25 cellular contexts compared by ENCODE assay signal in genomic region chr3:168824107-168824506, GRCh38.
A peak's percentile ranks its signal among the peaks of the same experiment; 100 is the strongest.
DNase-seq lines count a peak whose midpoint lies in the region; ATAC-seq, FAIRE-seq and TF ChIP-seq lines count a peak whose summit lies in the region.
"Had no signal": no experiment of that assay in that cellular context is flagged by ENCODE, and none has a peak within 500 bp of the region (broad histone marks: within the 10 kb centered on the region; RNA-seq: fewer than 3 reads in every experiment).

No MANE protein-coding gene starts in this region.

- RAD21 ChIA-PET in GM12878 (lab: Charles Lee; ENCODE audit: unreplicated experiment): no interaction called here

- no peak for TF ChIP-seq EP300 in GM12878 (IDR thresholded peaks at IDR 0.05; ENCODE audit: borderline replicate concordance in 1 of 2, control insufficient read depth in 1 of 2, low read depth in 2 of 2, low read length in 2 of 2)

- no peak overlapping the region for H3K9ac ChIP-seq in BLaER1 treated with 17β-estradiol and CSF1 and Interleukin-3, amounts not matched to agents 10 nM and 100 nM
- H3K9ac ChIP-seq in MM.1S (ENCODE audit: low read length): no peak overlapping the region
- no peak overlapping the region for H3K9ac ChIP-seq in GM12878 (ENCODE audit: control insufficient read depth, insufficient read depth, low read length)
- H3K9ac ChIP-seq: KMS-11 had no signal

- H3K36me3 ChIP-seq in BLaER1 treated with 17β-estradiol and CSF1 and Interleukin-3, amounts not matched to agents 10 nM and 100 nM: no peaks in the 10 kb centered on the region
- H3K36me3 ChIP-seq in MM.1S (replicated peaks; ENCODE audit: insufficient read depth, low read length) (no peaks in the 10 kb centered on the region), GM12878 (ENCODE audit: control insufficient read depth in 2 of 2, insufficient read depth in 2 of 2, low read length in 1 of 2) (no peaks in the 10 kb centered on the region)
- H3K36me3 ChIP-seq: BE2C, SJCRH30 had no signal

- BruUV-seq in GM12878 (replicated peaks; lab: Mats Ljungman, UMichigan): no TSS peak

- 25% methylated on average over 2 of the region's 2 CpGs for WGBS in GM12878 (ENCODE audit: insufficient coverage, insufficient replicate concordance, low lambda C conversion rate, missing lambda C conversion rate)
- WGBS in lower leg skin, 2 donors: 62 to 72% methylated on average over 2 of the region's 2 CpGs

- no peak for TF ChIP-seq CTCF in MM.1S (IDR thresholded peaks at IDR 0.05; ENCODE audit: low read length)
- TF ChIP-seq CTCF in GM12878 (IDR thresholded peaks at IDR 0.05 in 2 of 3, conservative IDR thresholded peaks at IDR 0.05 in 1 of 3; ENCODE audit: control insufficient read depth in 2 of 3, extremely low read depth in 1 of 3, insufficient read depth in 1 of 3, low read depth in 3 of 3, low read length in 3 of 3): no peak
- no peak for TF ChIP-seq CTCF in lower leg skin (IDR thresholded peaks at IDR 0.05)

- H3F3A ChIP-seq in MM.1S (ENCODE audit: insufficient read depth, low read length): no peaks in the 10 kb centered on the region

- in situ Hi-C loops in GM12878 (cut with MboI): no loop called here

- DNase-seq in MM.1S (peak; percentile 49), GM12878 (ENCODE audit: low read depth, low spot score) (no peak), DMS 273 treated with DMSO at 0.1 percent for 48 hours (lab: John Stamatoyannopoulos, UW) (no peak), lower leg skin (ENCODE audit: low spot score in 2 of 2) (no peak), inferior parietal cortex (ENCODE audit: extremely low spot score) (no peak)
- no peak for DNase-seq in activated CD4-positive, CD25-positive, alpha-beta regulatory T cell (lab: John Stamatoyannopoulos, UW)
- DNase-seq: BE2C; CD4-positive, CD25-positive, alpha-beta regulatory T cell; DMS53; GOT3; HCEC 1CT; NCI-H1092; NCI-H1417 treated with DMSO at 0.1 percent for 48 hours; NCI-H187; NCI-H2171 treated with DMSO at 0.1 percent for 48 hours; NCI-H446 treated with DMSO at 0.1 percent for 48 hours; NCI-H526 treated with DMSO at 0.1 percent for 48 hours; NK-92 treated with Interleukin-12 subunit alpha and Interleukin-12 subunit beta, amount 100 ng/mL, for 24 hours; PC-3; SJCRH30 had no signal

- CTCF ChIA-PET in GM12878 (lab: Yijun Ruan, JAX): interaction anchor here (0.7 to 1.0 kb wide), 2 partner anchors 23 to 288 kb away, joined by 3 read pairs; no protein-coding TSS in a partner anchor

- SMC1A ChIA-PET in GM12878 (lab: Charles Lee; ENCODE audit: uncharacterized antibody, unreplicated experiment): interaction anchor here (1.3 kb wide), 1 partner anchor 11 kb away, joined by 3 read pairs; no protein-coding TSS in a partner anchor

- H3K79me2 ChIP-seq in MM.1S (ENCODE audit: low read length) (no peaks in the 10 kb centered on the region), GM12878 (ENCODE audit: control insufficient read depth, insufficient read depth, low read length) (no peaks in the 10 kb centered on the region)

- no peaks in the 10 kb centered on the region for H3K27me3 ChIP-seq in BLaER1 treated with 17β-estradiol and CSF1 and Interleukin-3, amounts not matched to agents 10 nM and 100 nM
- no peaks in the 10 kb centered on the region for H3K27me3 ChIP-seq in MM.1S (replicated peaks; ENCODE audit: insufficient read depth, low read length)
- no peaks in the 10 kb centered on the region for H3K27me3 ChIP-seq in GM12878 (replicated peaks in 1 of 2; ENCODE audit: control insufficient read depth in 2 of 2, insufficient read depth in 2 of 2, low read length in 1 of 2)
- H3K27me3 ChIP-seq: BE2C, SJCRH30 had no signal

- POLR2A ChIA-PET in GM12878 (lab: Charles Lee): no interaction called here

- TF ChIP-seq POLR2A in GM12878 (IDR thresholded peaks at IDR 0.05; ENCODE audit: low read depth, low read length) (no peak), lower leg skin (IDR thresholded peaks at IDR 0.05) (no peak)

- no peak; the same call in 2 of the 3 replicates for ATAC-seq in GM12878
- ATAC-seq: PC-3, Right ventricle myocardium inferior, SK-N-SH treated with all-trans-retinoic acid at 6 μM for 48 hours had no signal

- no peak overlapping the region for H3K4me3 ChIP-seq in BLaER1 treated with 17β-estradiol and CSF1 and Interleukin-3, amounts not matched to agents 10 nM and 100 nM
- H3K4me3 ChIP-seq in MM.1S (ENCODE audit: low read length) (no peak overlapping the region), GM12878 (no peak overlapping the region), lower leg skin (ENCODE audit: low read depth, poor library complexity, severe bottlenecking) (no peak overlapping the region)
- H3K4me3 ChIP-seq: SJCRH30 had no signal

- H3K9me2 ChIP-seq in MM.1S (replicated peaks; ENCODE audit: insufficient read depth, low read length): no peaks in the 10 kb centered on the region

- H3K9me3 ChIP-seq in BLaER1 treated with 17β-estradiol and CSF1 and Interleukin-3, amounts not matched to agents 10 nM and 100 nM (replicated peaks in 1 of 11): no peaks in the 10 kb centered on the region
- no peaks in the 10 kb centered on the region for H3K9me3 ChIP-seq in MM.1S (replicated peaks; ENCODE audit: insufficient read depth, low read length)
- H3K9me3 ChIP-seq in GM12878 (replicated peaks; ENCODE audit: control insufficient read depth, insufficient read depth, low read length): no peaks in the 10 kb centered on the region
- H3K9me3 ChIP-seq: BE2C, SJCRH30 had no signal

- intact Hi-C loops in GM12878 (cut with micrococcal nuclease; ENCODE audit: unreplicated experiment) (no loop called here), lower leg skin (cut with DNase I; ENCODE audit: low total_unique reads) (no loop called here)

- TF ChIP-seq RAD21 in GM12878 (IDR thresholded peaks at IDR 0.05; ENCODE audit: insufficient read depth, low read depth, low read length): no peak

- FAIRE-seq in GM12878 (lab: Jason Lieb, UNC): peak; percentile 13
- FAIRE-seq: D721Med had no signal

- no peaks in the 10 kb centered on the region for H4K20me1 ChIP-seq in BLaER1 treated with 17β-estradiol and CSF1 and Interleukin-3, amounts not matched to agents 10 nM and 100 nM
- H4K20me1 ChIP-seq in MM.1S (ENCODE audit: insufficient read depth, low read length): no peaks in the 10 kb centered on the region
- no peaks in the 10 kb centered on the region for H4K20me1 ChIP-seq in GM12878 (ENCODE audit: control insufficient read depth, insufficient read depth)

- H3K27ac ChIP-seq in BLaER1 treated with 17β-estradiol and CSF1 and Interleukin-3, amounts not matched to agents 10 nM and 100 nM: no peak overlapping the region
- no peak overlapping the region for H3K27ac ChIP-seq in MM.1S (ENCODE audit: low read length)
- no peak overlapping the region for H3K27ac ChIP-seq in GM12878 (ENCODE audit: control insufficient read depth, insufficient read depth)
- H3K27ac ChIP-seq: KMS-11, SJCRH30 had no signal

- H3K4me2 ChIP-seq in BLaER1 treated with 17β-estradiol and CSF1 and Interleukin-3, amounts not matched to agents 10 nM and 100 nM: peak overlapping the region; percentile 16 to 69 (median 42)
- H3K4me2 ChIP-seq in MM.1S (ENCODE audit: low read depth, low read length) (no peak overlapping the region), GM12878 (ENCODE audit: control insufficient read depth, insufficient read depth) (no peak overlapping the region)
- H3K4me2 ChIP-seq: KMS-11 had no signal

- H3K4me1 ChIP-seq in BLaER1 treated with 17β-estradiol and CSF1 and Interleukin-3, amounts not matched to agents 10 nM and 100 nM: peaks cover 8 to 20% (median 17%) of the 10 kb centered on the region in 10 experiments; a peak in 19 of 20 replicates
- H3K4me1 ChIP-seq in MM.1S (ENCODE audit: low read length): peaks cover 9% of the 10 kb centered on the region; the same call in 1 of the 2 replicates
- no peaks in the 10 kb centered on the region for H3K4me1 ChIP-seq in GM12878 (ENCODE audit: control insufficient read depth, insufficient read depth, low read length)
- H3K4me1 ChIP-seq: BE2C, SJCRH30 had no signal

- H2AFZ ChIP-seq in MM.1S (ENCODE audit: low read length) (no peak overlapping the region), GM12878 (ENCODE audit: control insufficient read depth, low read depth, low read length) (no peak overlapping the region)

TF ChIP-seq in GM12878, 131 proteins besides CTCF, POLR2A, EP300 and RAD21 (continues in another document):
- TF ChIP-seq HDGF (IDR thresholded peaks at IDR 0.05) (no peak), E4F1 (IDR thresholded peaks at IDR 0.05; ENCODE audit: borderline replicate concordance, partially characterized antibody) (no peak), CREM (IDR thresholded peaks at IDR 0.05; ENCODE audit: low read depth) (no peak), TCF7 (IDR thresholded peaks at IDR 0.05; ENCODE audit: borderline replicate concordance) (no peak), SMC3 (IDR thresholded peaks at IDR 0.05; ENCODE audit: borderline replicate concordance, low read length) (no peak), PAX5 (IDR thresholded peaks at IDR 0.05; ENCODE audit: borderline replicate concordance, low read depth, low read length) (no peak), NFXL1 (IDR thresholded peaks at IDR 0.05; ENCODE audit: borderline replicate concordance) (no peak)

Comparison
In these comparisons a context has a peak if more than half of its experiments do, and no peak if none do; other contexts are left out.
1. H3K4me2 ChIP-seq: peak in BLaER1 treated with 17β-estradiol and CSF1 and Interleukin-3, amounts not matched to agents 10 nM and 100 nM (11 of 11); none in MM.1S (single experiment) and GM12878 (single experiment).